In genomic region chr9:122930933-122931850, GRCh38 we compare ENCODE assay signal across 1 cellular context.
A peak's percentile ranks its signal among the peaks of the same experiment; 100 is the strongest.
TF ChIP-seq lines count a peak whose summit lies in the region.

Gene ZBTB26 (minus strand): TSS chr9:122931512. CDS start chr9:122919934, 11,578 bp downstream.

TF ChIP-seq in GM12878, 131 proteins besides CTCF, POLR2A, EP300 and RAD21 (continued from another document and continues in another):
- TF ChIP-seq HCFC1 (IDR thresholded peaks at IDR 0.05; ENCODE audit: low read length) (peak; percentile 62), PRDM15 (CRISPR knock-in tag; IDR thresholded peaks at IDR 0.05) (no peak), MYC (IDR thresholded peaks at IDR 0.05; ENCODE audit: insufficient read depth, insufficient read length, insufficient replicate concordance, low read length, severe bottlenecking) (no peak), TBL1XR1 (IDR thresholded peaks at IDR 0.05; ENCODE audit: low read depth, low read length) (peak; percentile 77; the same call in 1 of the 2 replicates), ZZZ3 (IDR thresholded peaks at IDR 0.05; ENCODE audit: control insufficient read depth, insufficient read length, low read depth) (no peak), POLR2AphosphoS5 (IDR thresholded peaks at IDR 0.05; ENCODE audit: low read length) (peak; percentile 86), CREM (IDR thresholded peaks at IDR 0.05; ENCODE audit: low read depth) (peak; percentile 56; the same call in 1 of the 2 replicates), PBX3 (IDR thresholded peaks at IDR 0.05; ENCODE audit: insufficient replicate concordance, low read depth, low read length) (no peak), GATAD2B (conservative IDR thresholded peaks at IDR 0.05; ENCODE audit: low read depth) (peak; percentile 80), ZNF384 (IDR thresholded peaks at IDR 0.05; ENCODE audit: borderline replicate concordance, low read depth, low read length) (no peak), RB1 (IDR thresholded peaks at IDR 0.05; ENCODE audit: borderline replicate concordance) (peak; percentile 63; the same call in 1 of the 2 replicates), PAX8 (IDR thresholded peaks at IDR 0.05) (no peak), BCLAF1 (IDR thresholded peaks at IDR 0.05) (no peak), JUNB (IDR thresholded peaks at IDR 0.05) (no peak), POU2F2 (IDR thresholded peaks at IDR 0.05; ENCODE audit: borderline replicate concordance, low read depth, low read length) (no peak; the same call in 2 of the 3 replicates), BCL11A (IDR thresholded peaks at IDR 0.05; ENCODE audit: low read depth, low read length) (no peak), YBX1 (IDR thresholded peaks at IDR 0.05) (no peak), USF1 (IDR thresholded peaks at IDR 0.05; ENCODE audit: borderline replicate concordance, extremely low read length, insufficient read depth, low read depth, low read length) (peak; percentile 69), ZNF592 (IDR thresholded peaks at IDR 0.05) (no peak), RCOR1 (conservative IDR thresholded peaks at IDR 0.05; ENCODE audit: low read depth, low read length) (no peak), WRNIP1 (IDR thresholded peaks at IDR 0.05; ENCODE audit: borderline replicate concordance, low read depth, low read length) (no peak), ZNF207 (IDR thresholded peaks at IDR 0.05; ENCODE audit: borderline replicate concordance) (peak; percentile 47; the same call in 1 of the 2 replicates), ATF7 (IDR thresholded peaks at IDR 0.05; ENCODE audit: low read depth) (no peak), PKNOX1 (IDR thresholded peaks at IDR 0.05) (no peak), CHD4 (IDR thresholded peaks at IDR 0.05) (no peak), RELA (IDR thresholded peaks at IDR 0.05; ENCODE audit: borderline replicate concordance, partially characterized antibody) (peak; percentile 66), PAX5 (IDR thresholded peaks at IDR 0.05; ENCODE audit: borderline replicate concordance, low read depth, low read length) (0 out of 2 replicates have a peak, but pooled peaks have one; percentile 21), KLF5 (IDR thresholded peaks at IDR 0.05; ENCODE audit: partially characterized antibody) (peak; percentile 59), ZBTB40 (IDR thresholded peaks at IDR 0.05; ENCODE audit: borderline replicate concordance) (peak; percentile 95), SMARCA5 (IDR thresholded peaks at IDR 0.05) (0 out of 2 replicates have a peak, but pooled peaks have one; percentile 27), NBN (IDR thresholded peaks at IDR 0.05) (peak; percentile 73), HDAC6 (IDR thresholded peaks at IDR 0.05; ENCODE audit: unreplicated experiment) (no peak), FOS (IDR thresholded peaks at IDR 0.05; ENCODE audit: borderline replicate concordance, extremely low read depth, insufficient read length) (no peak), CREB1 (IDR thresholded peaks at IDR 0.05; ENCODE audit: low read depth) (peak; percentile 67), EGR1 (IDR thresholded peaks at IDR 0.05; ENCODE audit: borderline replicate concordance in 1 of 2, low read depth in 2 of 2, low read length in 2 of 2) (0 out of 3 replicates have a peak, but pooled peaks of 1 of the 2 experiments have one; percentile 24), ASH2L (IDR thresholded peaks at IDR 0.05; ENCODE audit: borderline replicate concordance, low read depth) (peak; percentile 30; the same call in 1 of the 2 replicates), SPI1 (IDR thresholded peaks at IDR 0.05; ENCODE audit: borderline replicate concordance, insufficient read depth, low read depth, low read length) (no peak), POLR2AphosphoS2 (IDR thresholded peaks at IDR 0.05; ENCODE audit: low read depth, low read length) (0 out of 2 replicates have a peak, but pooled peaks have one; percentile 44), EZH2 (IDR thresholded peaks at IDR 0.05; ENCODE audit: borderline replicate concordance, control insufficient read depth, low read depth, low read length) (no peak), KDM1A (IDR thresholded peaks at IDR 0.05; ENCODE audit: borderline replicate concordance) (no peak), RELB (IDR thresholded peaks at IDR 0.05; ENCODE audit: low read depth) (peak; percentile 91), ZNF24 (IDR thresholded peaks at IDR 0.05) (no peak)
